9 cellular contexts compared by ENCODE assay signal in the genomic region with DNA sequence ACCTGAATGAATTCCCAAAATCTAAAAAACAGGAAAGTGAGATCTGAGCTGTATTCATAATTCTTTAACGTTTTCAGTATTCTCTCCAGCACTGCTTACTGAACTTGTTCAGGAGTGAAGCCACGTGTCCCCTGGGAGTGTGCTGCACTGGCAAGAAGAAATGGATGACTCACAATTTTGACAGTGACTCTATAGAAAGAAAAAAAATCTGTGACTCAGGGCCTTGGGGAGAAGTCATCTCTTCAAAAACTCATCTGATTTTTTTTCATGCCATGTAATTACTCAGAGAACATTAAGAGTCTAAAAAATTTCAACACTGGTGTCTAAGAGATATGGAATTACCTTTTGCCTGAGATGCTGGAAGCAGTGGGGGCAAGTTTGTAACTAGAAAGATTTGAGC. TPM values are rescaled to one million over a fixed set of nuclear protein-coding genes. Genes with fewer than 3 reads are reported as not detected.
DNase-seq lines count a peak whose midpoint lies in the region; ATAC-seq and TF ChIP-seq lines count a peak whose summit lies in the region.
"Had no signal": no experiment of that assay in that cellular context is flagged by ENCODE, and none has a peak within 500 bp of the region (broad histone marks: within the 10 kb centered on the region; RNA-seq: fewer than 3 reads in every experiment).

No MANE protein-coding gene starts in this region.

- no peak for TF ChIP-seq CTCF in foreskin keratinocyte (conservative IDR thresholded peaks at IDR 0.05)

- H3K36me3 ChIP-seq in ACC112 (ENCODE audit: insufficient read depth, low read length): no peaks in the 10 kb centered on the region

- H3K79me2 ChIP-seq in ACC112 (ENCODE audit: control insufficient read depth, insufficient read depth, low read length, unreplicated experiment): no peaks in the 10 kb centered on the region

- H3K27me3 ChIP-seq in ACC112 (ENCODE audit: insufficient read depth, low read length) (no peaks in the 10 kb centered on the region), foreskin keratinocyte (no peaks in the 10 kb centered on the region)

- H2AFZ ChIP-seq in ACC112 (ENCODE audit: low read length, unreplicated experiment): no peak overlapping the region

- peaks cover 41% of the 10 kb centered on the region for H3K4me1 ChIP-seq in ACC112 (ENCODE audit: control insufficient read depth, insufficient read depth, low read length, unreplicated experiment)
- peaks cover 42% of the 10 kb centered on the region for H3K4me1 ChIP-seq in foreskin keratinocyte

- ATAC-seq in GM21619 (IDR thresholded peaks at IDR 0.05; ENCODE audit: unreplicated experiment) (peak; percentile 72), foreskin keratinocyte (peak; percentile 95)

- H3K4me3 ChIP-seq in ACC112 (ENCODE audit: low read depth, low read length): peak overlapping the region; percentile 29; the same call in 1 of the 2 replicates

- H3K27ac ChIP-seq in ACC112 (ENCODE audit: low read depth, low read length) (peak overlapping the region; percentile 25), foreskin keratinocyte (peak overlapping the region; percentile 18)

- DNase-seq in OCI-M1 (lab: John Stamatoyannopoulos, UW) (peak; percentile 50), foreskin keratinocyte (peak; percentile 91 to 95), 8988T (no peak)
- no peak for DNase-seq in activated CD8-positive, alpha-beta memory T cell treated with anti-CD3 and anti-CD28 coated beads for 24 hours
- DNase-seq in stimulated activated naive CD4-positive, alpha-beta T cell (lab: John Stamatoyannopoulos, UW): no peak
- DNase-seq in stimulated activated CD4-positive, alpha-beta T cell treated with anti-CD3 and anti-CD28 coated beads, Interleukin-4, amount 100 ng/mL, for 1 hour: no peak
- DNase-seq: activated T-cell treated with anti-CD3 and anti-CD28 coated beads for 4 hours had no signal

RNA-seq across cellular contexts. Expression of a gene that starts 39.7 kb away (rescaled TPM):
- 9.7 and 10.2 TPM in 2 replicates for total RNA-seq in foreskin keratinocyte
- 2.5 and 3.0 TPM in 2 replicates for polyA plus RNA-seq in foreskin keratinocyte

Comparison
In these comparisons a context has a peak if more than half of its experiments do, and no peak if none do; other contexts are left out.
1. DNase-seq: peak in OCI-M1 (single experiment) and foreskin keratinocyte (2 of 2); none in activated CD8-positive, alpha-beta memory T cell treated with anti-CD3 and anti-CD28 coated beads for 24 hours (single experiment), stimulated activated naive CD4-positive, alpha-beta T cell (0 of 6), 8988T (single experiment) and stimulated activated CD4-positive, alpha-beta T cell treated with anti-CD3 and anti-CD28 coated beads, Interleukin-4, amount 100 ng/mL, for 1 hour (single experiment).